ENCODE assay signal across 11 cellular contexts in genomic region chr12:62799766-62800406, GRCh38.
A peak's percentile ranks its signal among the peaks of the same experiment; 100 is the strongest.
DNase-seq lines count a peak whose midpoint lies in the region; ATAC-seq and TF ChIP-seq lines count a peak whose summit lies in the region.
"Had no signal": no experiment of that assay in that cellular context is flagged by ENCODE, and none has a peak within 500 bp of the region (broad histone marks: within the 10 kb centered on the region; RNA-seq: fewer than 3 reads in every experiment).

No MANE protein-coding gene starts in this region.

- intact Hi-C loops in sigmoid colon (cut with DNase I): loop anchor here (5.0 kb wide), 1 partner anchor 363 kb away; no protein-coding TSS in a partner anchor

- no peaks in the 10 kb centered on the region for H3K36me3 ChIP-seq in sigmoid colon
- H3K36me3 ChIP-seq: SJSA1 had no signal

- WGBS in sigmoid colon, 2 donors: 73 to 80% methylated on average over 9 of the region's 9 CpGs

- no peak overlapping the region for H3K4me3 Mint-ChIP-seq in stimulated activated effector memory CD8-positive, alpha-beta T cell treated with anti-CD3 and anti-CD28 coated beads, Interleukin-12 subunit alpha, Interleukin-12 subunit beta, amount 100 ng/mL, for 72 hours
- H3K4me3 Mint-ChIP-seq: CD8-positive, alpha-beta T cell; memory B cell had no signal

- H3K9me3 ChIP-seq in sigmoid colon: no peaks in the 10 kb centered on the region
- H3K9me3 ChIP-seq: SJSA1 had no signal

- H3K4me1 ChIP-seq in sigmoid colon: no peaks in the 10 kb centered on the region
- H3K4me1 ChIP-seq: SJSA1 had no signal

- H3K27me3 ChIP-seq in sigmoid colon: no peaks in the 10 kb centered on the region
- H3K27me3 ChIP-seq: SJSA1 had no signal

- H3K27ac Mint-ChIP-seq in stimulated activated effector memory CD8-positive, alpha-beta T cell treated with anti-CD3 and anti-CD28 coated beads, Interleukin-12 subunit alpha, Interleukin-12 subunit beta, amount 100 ng/mL, for 72 hours: no peak overlapping the region
- H3K27ac Mint-ChIP-seq: CD8-positive, alpha-beta T cell; memory B cell had no signal

- TF ChIP-seq POLR2A in sigmoid colon (IDR thresholded peaks at IDR 0.05): no peak

- H3K4me1 Mint-ChIP-seq in stimulated activated effector memory CD8-positive, alpha-beta T cell treated with anti-CD3 and anti-CD28 coated beads, Interleukin-12 subunit alpha, Interleukin-12 subunit beta, amount 100 ng/mL, for 72 hours: no peaks in the 10 kb centered on the region
- H3K4me1 Mint-ChIP-seq: memory B cell had no signal

- H3K27ac ChIP-seq in sigmoid colon: no peak overlapping the region
- H3K27ac ChIP-seq: GM23248, SJSA1 had no signal

- no peak for TF ChIP-seq CTCF in sigmoid colon (IDR thresholded peaks at IDR 0.05)

- no peak for DNase-seq in stimulated activated effector memory CD8-positive, alpha-beta T cell treated with anti-CD3 and anti-CD28 coated beads, Interleukin-12 subunit alpha, Interleukin-12 subunit beta, amount 100 ng/mL, for 72 hours (ENCODE audit: low spot score in 2 of 2)
- DNase-seq in sigmoid colon (no peak), NCI-H446 treated with DMSO at 0.1 percent for 48 hours (lab: John Stamatoyannopoulos, UW) (no peak), HEK293T (ENCODE audit: extremely low spot score) (no peak)

- TF ChIP-seq RAD21 in Ishikawa (IDR thresholded peaks at IDR 0.05; ENCODE audit: low read depth): no peak

- no peaks in the 10 kb centered on the region for H3K36me3 Mint-ChIP-seq in stimulated activated effector memory CD8-positive, alpha-beta T cell treated with anti-CD3 and anti-CD28 coated beads, Interleukin-12 subunit alpha, Interleukin-12 subunit beta, amount 100 ng/mL, for 72 hours
- H3K36me3 Mint-ChIP-seq: CD8-positive, alpha-beta T cell; memory B cell had no signal

- no peaks in the 10 kb centered on the region for H3K9me3 Mint-ChIP-seq in stimulated activated effector memory CD8-positive, alpha-beta T cell treated with anti-CD3 and anti-CD28 coated beads, Interleukin-12 subunit alpha, Interleukin-12 subunit beta, amount 100 ng/mL, for 72 hours
- H3K9me3 Mint-ChIP-seq: CD8-positive, alpha-beta T cell; memory B cell had no signal

- CTCF ChIA-PET in HEK293T (lab: Yijun Ruan, JAX): interaction anchor here (0.6 to 4.4 kb wide), 5 partner anchors 147 to 288 kb away, joined by 3 to 21 read pairs (median 4); no protein-coding TSS in a partner anchor

- no peak overlapping the region for H3K4me3 ChIP-seq in sigmoid colon
- H3K4me3 ChIP-seq: GM23248, SJSA1 had no signal

- POLR2A ChIA-PET in HEK293T (lab: Yijun Ruan, JAX): no interaction called here

- TF ChIP-seq EP300 in Ishikawa (IDR thresholded peaks at IDR 0.05; ENCODE audit: borderline replicate concordance) (peak; percentile 51; the same call in 1 of the 2 replicates), sigmoid colon (IDR thresholded peaks at IDR 0.05) (no peak)

- ATAC-seq in GM18867 (IDR thresholded peaks at IDR 0.05; ENCODE audit: unreplicated experiment): peak; percentile 63
- ATAC-seq in HG02623 (IDR thresholded peaks at IDR 0.05; ENCODE audit: unreplicated experiment): peak; percentile 59
- ATAC-seq in stimulated activated effector memory CD8-positive, alpha-beta T cell treated with anti-CD3 and anti-CD28 coated beads, Interleukin-12 subunit alpha, Interleukin-12 subunit beta, amount 100 ng/mL, for 72 hours: peak; percentile 43

TF ChIP-seq in Ishikawa, 13 proteins besides CTCF, POLR2A, EP300 and RAD21 (continues in another document):
- TF ChIP-seq CEBPB (IDR thresholded peaks at IDR 0.05) (no peak), MAX (IDR thresholded peaks at IDR 0.05) (no peak), EGR1 (IDR thresholded peaks at IDR 0.05) (no peak), TCF12 (IDR thresholded peaks at IDR 0.05; ENCODE audit: low read depth) (peak; percentile 67; the same call in 1 of the 2 replicates), FOXM1 (IDR thresholded peaks at IDR 0.05; ENCODE audit: borderline replicate concordance, low read depth) (no peak), NFIC (IDR thresholded peaks at IDR 0.05) (no peak), YY1 (IDR thresholded peaks at IDR 0.05; ENCODE audit: low read depth) (no peak), REST (IDR thresholded peaks at IDR 0.05; ENCODE audit: low read depth) (no peak), TEAD4 (IDR thresholded peaks at IDR 0.05) (peak; percentile 97), CREB1 (IDR thresholded peaks at IDR 0.05; ENCODE audit: low read depth) (no peak)

TF ChIP-seq in HEK293T, 16 proteins besides CTCF, POLR2A, EP300 and RAD21:
- no peak for TF ChIP-seq LEF1 (IDR thresholded peaks at IDR 0.05; ENCODE audit: borderline replicate concordance)
- no peak for TF ChIP-seq FOXM1 (IDR thresholded peaks at IDR 0.05; ENCODE audit: borderline replicate concordance)
- TF ChIP-seq CTBP1 (IDR thresholded peaks at IDR 0.05; ENCODE audit: borderline replicate concordance): no peak
- no peak for TF ChIP-seq HDGF (IDR thresholded peaks at IDR 0.05; ENCODE audit: borderline replicate concordance)
- TF ChIP-seq ELF4 (IDR thresholded peaks at IDR 0.05): no peak
- TF ChIP-seq ARNT (IDR thresholded peaks at IDR 0.05): no peak
- no peak for TF ChIP-seq PKNOX1 (IDR thresholded peaks at IDR 0.05)
- TF ChIP-seq TARDBP (IDR thresholded peaks at IDR 0.05): no peak
- no peak for TF ChIP-seq FOXA1 (IDR thresholded peaks at IDR 0.05)
- no peak for TF ChIP-seq FOXK2 (IDR thresholded peaks at IDR 0.05)
- no peak for TF ChIP-seq SP1 (IDR thresholded peaks at IDR 0.05)
- TF ChIP-seq SUZ12 (IDR thresholded peaks at IDR 0.05): no peak
- no peak for TF ChIP-seq L3MBTL2 (conservative IDR thresholded peaks at IDR 0.05)
- no peak for TF ChIP-seq BHLHE40 (IDR thresholded peaks at IDR 0.05; ENCODE audit: borderline replicate concordance)
- TF ChIP-seq ZNF384 (IDR thresholded peaks at IDR 0.05): no peak
- no peak for TF ChIP-seq NFRKB (IDR thresholded peaks at IDR 0.05)
TF ChIP-seq in HEK293T: peak in this region for 0.
